8 cellular contexts compared by ENCODE assay signal in genomic region chr9:104747245-104747564, GRCh38. TPM values are rescaled to one million over a fixed set of nuclear protein-coding genes. Genes with fewer than 3 reads are reported as not detected.
DNase-seq lines count a peak whose midpoint lies in the region; ATAC-seq and TF ChIP-seq lines count a peak whose summit lies in the region.

No MANE protein-coding gene starts in this region.

- no peaks in the 10 kb centered on the region for H4K20me1 ChIP-seq in GM23248 (ENCODE audit: insufficient read depth)

- DNase-seq in GM23248 (no peak), SK-N-MC (ENCODE audit: low read depth, low spot score) (no peak), sigmoid colon (no peak), NCI-H1092 (lab: John Stamatoyannopoulos, UW) (no peak), AG08395 (ENCODE audit: low spot score) (no peak), NCI-H2227 (lab: John Stamatoyannopoulos, UW; ENCODE audit: unreplicated experiment) (no peak)
- no peak for DNase-seq in stimulated activated naive CD4-positive, alpha-beta T cell (lab: John Stamatoyannopoulos, UW)

- H3K9me2 ChIP-seq in GM23248 (ENCODE audit: insufficient read depth), result no peaks in the 10 kb centered on the region

- H3F3A ChIP-seq in GM23248 (ENCODE audit: insufficient read depth), result no peaks in the 10 kb centered on the region

- H3K9me3 ChIP-seq in GM23248 (ENCODE audit: low read depth), result no peaks in the 10 kb centered on the region
- H3K9me3 ChIP-seq in SK-N-MC (ENCODE audit: low read depth, low read length), result no peaks in the 10 kb centered on the region
- no peaks in the 10 kb centered on the region for H3K9me3 ChIP-seq in gastroesophageal sphincter
- H3K9me3 ChIP-seq in sigmoid colon, result no peaks in the 10 kb centered on the region

- H2AFZ ChIP-seq in GM23248, result peak overlapping the region; percentile 98

- no peak for TF ChIP-seq CTCF in gastroesophageal sphincter (IDR thresholded peaks at IDR 0.05)
- TF ChIP-seq CTCF in sigmoid colon (IDR thresholded peaks at IDR 0.05), result no peak

- H3K36me3 ChIP-seq in GM23248 (ENCODE audit: low read depth) (peaks cover 10% of the 10 kb centered on the region), SK-N-MC (ENCODE audit: insufficient read depth, low read length) (0 out of 2 replicates have a peak, but pooled peaks cover 8% of the 10 kb centered on the region), gastroesophageal sphincter (peaks cover 0 to 11% of the 10 kb centered on the region in 2 donors), sigmoid colon (peaks cover 0 to 13% (median 0%) of the 10 kb centered on the region in 4 donors)

- peaks cover 9% of the 10 kb centered on the region; the same call in 1 of the 2 replicates for H3K4me1 ChIP-seq in GM23248 (ENCODE audit: insufficient read depth)
- peaks cover 0 to 18% (median 3%) of the 10 kb centered on the region in 3 donors for H3K4me1 ChIP-seq in gastroesophageal sphincter
- peaks cover 0 to 18% (median 10%) of the 10 kb centered on the region in 4 donors for H3K4me1 ChIP-seq in sigmoid colon

- TF ChIP-seq POLR2A in gastroesophageal sphincter (IDR thresholded peaks at IDR 0.05) (no peak), sigmoid colon (IDR thresholded peaks at IDR 0.05) (no peak)

- TF ChIP-seq EP300 in gastroesophageal sphincter (IDR thresholded peaks at IDR 0.05), result no peak
- TF ChIP-seq EP300 in sigmoid colon (IDR thresholded peaks at IDR 0.05), result no peak

- in situ Hi-C loops in GM23248 (cut with MboI), result no loop called here

- intact Hi-C loops in sigmoid colon (cut with DNase I), result loop anchor here (5.0 to 10.0 kb wide), 2 partner anchors 655 to 808 kb away; partner anchors contain the start of genes FKTN and SMC2

- peaks cover 26% of the 10 kb centered on the region for H3K79me2 ChIP-seq in GM23248 (ENCODE audit: insufficient read depth)

- ATAC-seq in gastroesophageal sphincter, result peak; percentile 17

- WGBS in GM23248 (ENCODE audit: low coverage in 1 of 2, low lambda C conversion rate in 2 of 2, missing lambda C conversion rate in 2 of 2), 2 experiments, result 0 to 1% methylated on average over 9 of the region's 9 CpGs
- 0% methylated on average over 6 to 7 of the region's 9 CpGs for whole genome bisulfite sequencing in gastroesophageal sphincter (ENCODE audit: low coverage in 1 of 2), 2 donors
- WGBS in sigmoid colon, 2 donors, result 0% methylated on average over 9 of the region's 9 CpGs

- peak overlapping the region; percentile 91 for H3K4me3 ChIP-seq in GM23248
- peak overlapping the region; percentile 95 for H3K4me3 ChIP-seq in SK-N-MC
- peak overlapping the region; percentile 79 to 84 for H3K4me3 ChIP-seq in gastroesophageal sphincter
- peak overlapping the region; percentile 59 to 87 (median 73) for H3K4me3 ChIP-seq in sigmoid colon

- peak overlapping the region; percentile 87 for H3K4me2 ChIP-seq in GM23248 (ENCODE audit: unreplicated experiment)

- H3K9ac ChIP-seq in GM23248 (peak overlapping the region; percentile 95), SK-N-MC (ENCODE audit: insufficient read length) (peak overlapping the region; percentile 84)

- H3K27me3 ChIP-seq in GM23248 (replicated peaks; ENCODE audit: insufficient read depth) (no peaks in the 10 kb centered on the region), gastroesophageal sphincter (no peaks in the 10 kb centered on the region), sigmoid colon (no peaks in the 10 kb centered on the region)

- H3K27ac ChIP-seq in GM23248 (peak overlapping the region; percentile 85), SK-N-MC (no peak overlapping the region), gastroesophageal sphincter (peak overlapping the region; percentile 31 to 94 (median 93)), sigmoid colon (peak overlapping the region; percentile 87 to 92 (median 90))

RNA-seq across cellular contexts. Expression of gene NIPSNAP3A, which starts 0.3 kb away (rescaled TPM):
- total RNA-seq in GM23248 (2014; rRNA removed; shearing (Covaris generic)), result 52.6 and 55.3 TPM in 2 replicates
- polyA plus RNA-seq in GM23248 (2016; fragmentation: Nextera tagmentation; extraction: Ambion mirVana) (64.2 and 66.2 TPM in 2 replicates), sigmoid colon (10 to 100 TPM; 24.5 to 97.9 (median 92.7) TPM)
- total RNA-seq in gastroesophageal sphincter (10 to 100 TPM; 21.9 to 42.0 (median 24.4) TPM), sigmoid colon (10 to 100 TPM; 18.3 to 23.8 (median 22.0) TPM)

RNA-seq across cellular contexts. Expression of gene NIPSNAP3B, which starts 16.7 kb away (rescaled TPM):
- total RNA-seq in GM23248 (2014; rRNA removed; shearing (Covaris generic)), result 0.54 and 5.9 TPM in 2 replicates
- polyA plus RNA-seq in GM23248 (2016; fragmentation: Nextera tagmentation; extraction: Ambion mirVana) (1.6 and 2.1 TPM in 2 replicates), sigmoid colon (1 to 10 TPM in 1 of 3 donors, not detected in 2; 1.2 TPM)
- total RNA-seq in gastroesophageal sphincter (10 to 100 TPM in 1 of 4 donors, 1 to 10 TPM in 3; 1.7 to 10.1 (median 3.2) TPM), sigmoid colon (1 to 10 TPM in 3 of 4 donors, under 1 TPM in 1; 0.83 to 2.3 (median 1.5) TPM)

RNA-seq across cellular contexts. Expression of gene OR13D1, which starts 52.9 kb away (rescaled TPM):
- not detected in 2 replicates for total RNA-seq in GM23248 (2014; rRNA removed; shearing (Covaris generic))
- not detected in 2 replicates for polyA plus RNA-seq in GM23248 (2016; fragmentation: Nextera tagmentation; extraction: Ambion mirVana)
- not detected for total RNA-seq in gastroesophageal sphincter
- not detected for total RNA-seq in sigmoid colon
- polyA plus RNA-seq in sigmoid colon, result not detected
